ENCODE assay signal across 31 cellular contexts in the genomic region with DNA sequence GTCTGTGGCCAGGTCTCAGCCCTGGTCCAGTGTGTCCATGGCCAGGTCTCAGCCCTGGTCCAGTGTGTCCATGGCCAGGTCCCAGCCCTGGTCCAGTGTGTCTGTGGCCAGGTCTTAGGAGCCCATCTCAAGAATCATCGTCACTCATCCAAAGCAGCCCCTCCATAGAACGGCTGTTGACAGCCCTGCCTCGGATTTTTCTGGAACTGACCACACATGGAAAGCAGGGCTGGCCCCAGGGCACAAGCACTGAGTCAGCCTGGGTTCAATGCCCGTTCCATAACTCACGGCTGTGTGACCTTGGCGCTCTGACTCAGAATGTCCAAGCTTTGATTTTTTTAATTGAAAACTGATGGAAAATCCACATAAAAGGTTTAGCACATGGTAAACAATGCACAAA. TPM values are rescaled to one million over a fixed set of nuclear protein-coding genes. Genes with fewer than 3 reads are reported as not detected.
A peak's percentile ranks its signal among the peaks of the same experiment; 100 is the strongest.
DNase-seq lines count a peak whose midpoint lies in the region; ATAC-seq and TF ChIP-seq lines count a peak whose summit lies in the region.
"Had no signal": no experiment of that assay in that cellular context is flagged by ENCODE, and none has a peak within 500 bp of the region (broad histone marks: within the 10 kb centered on the region; RNA-seq: fewer than 3 reads in every experiment).

No MANE protein-coding gene starts in this region.

- no peaks in the 10 kb centered on the region for H3K27me3 ChIP-seq in endodermal cell (ENCODE audit: control insufficient read depth, insufficient read depth, low read length, poor library complexity, severe bottlenecking)
- H3K27me3 ChIP-seq in osteoblast (ENCODE audit: insufficient read depth, low read length) = peaks cover 4% of the 10 kb centered on the region
- peaks cover 0 to 16% (median 8%) of the 10 kb centered on the region in 3 donors for H3K27me3 ChIP-seq in stomach
- H3K27me3 ChIP-seq: colonic mucosa, neural progenitor cell, tibial nerve had no signal

- 94 to 96% methylated on average over 6 of the region's 6 CpGs for WGBS in endodermal cell (ENCODE audit: insufficient coverage in 1 of 2, insufficient read length in 1 of 2), 2 experiments
- 71 to 85% (median 81%) methylated on average over 6 of the region's 6 CpGs for WGBS in stomach, 5 donors

- H3K9me3 ChIP-seq in endodermal cell (ENCODE audit: control insufficient read depth, low read length) (no peaks in the 10 kb centered on the region), osteoblast (ENCODE audit: low read depth, low read length) (no peaks in the 10 kb centered on the region), stomach (peaks cover 0 to 2% (median under 1%) of the 10 kb centered on the region in 4 donors)
- H3K9me3 ChIP-seq: colonic mucosa had no signal

- no peak for TF ChIP-seq CTCF in HFF-Myc (IDR thresholded peaks at IDR 0.05; ENCODE audit: low read depth, low read length, missing control alignments)
- no peak for TF ChIP-seq CTCF in endodermal cell (conservative IDR thresholded peaks at IDR 0.05)
- TF ChIP-seq CTCF in osteoblast (IDR thresholded peaks at IDR 0.05; ENCODE audit: extremely low read depth, low read depth, low read length) = no peak
- no peak for TF ChIP-seq CTCF in stomach (IDR thresholded peaks at IDR 0.05)

- H3K36me3 Mint-ChIP-seq in endodermal cell (ENCODE audit: low read depth) = no peaks in the 10 kb centered on the region
- H3K36me3 Mint-ChIP-seq: CD8-positive, alpha-beta T cell; neural progenitor cell had no signal

- H3K4me3 ChIP-seq in HFF-Myc (replicated peaks; ENCODE audit: low read depth, low read length) = no peak overlapping the region
- no peak overlapping the region for H3K4me3 ChIP-seq in endodermal cell (ENCODE audit: low read length)
- H3K4me3 ChIP-seq in osteoblast (ENCODE audit: insufficient read depth, low read length) = no peak overlapping the region
- H3K4me3 ChIP-seq in stomach = no peak overlapping the region
- H3K4me3 ChIP-seq: colonic mucosa, esophagus muscularis mucosa, neural progenitor cell, tibial nerve had no signal

- no peak for ATAC-seq in HG02571 (IDR thresholded peaks at IDR 0.05; ENCODE audit: unreplicated experiment)
- ATAC-seq: activated CD4-positive, CD25-positive, alpha-beta regulatory T cell treated with anti-CD3 and anti-CD28 coated beads, Interleukin-2, amount 50 U/mL, for 24 hours; CD8-positive, alpha-beta T cell; HepG2; stimulated activated naive CD8-positive, alpha-beta T cell treated with anti-CD3 and anti-CD28 coated beads, Interleukin-15, amount 100 ng/mL, for 72 hours had no signal

- no peaks in the 10 kb centered on the region for H3K79me2 ChIP-seq in osteoblast (ENCODE audit: insufficient read depth, low read length)

- DNase-seq in EH (ENCODE audit: low read depth) = peak; percentile 53
- DNase-seq in HFF-Myc (ENCODE audit: extremely low read depth, low read depth) = peak; percentile 12
- DNase-seq in endodermal cell = peak; percentile 16
- peak; percentile 84 for DNase-seq in osteoblast (ENCODE audit: insufficient read length, low spot score, missing footprints)
- no peak for DNase-seq in NCI-H187 (lab: John Stamatoyannopoulos, UW)
- DNase-seq in stomach = no peak
- DNase-seq: activated CD4-positive, alpha-beta memory T cell treated with anti-CD3 and anti-CD28 coated beads, Interleukin-2, amount 10 ng/mL, durations not matched to agents 7 days and 5 days; activated gamma-delta T cell treated with Interleukin-2 at 50 U/mL for 16 hours; activated T-cell treated with anti-CD3 and anti-CD28 coated beads, Interleukin-2, amount 50 U/mL, for 24 hours; AML-193; CD8-positive, alpha-beta T cell; colonic mucosa; GF-D8; glutamatergic neuron; mammary epithelial cell; NCI-H1105 treated with DMSO at 0.1 percent for 48 hours; NCI-H2081; NCI-H345; NCI-H774; stimulated activated CD4-positive, alpha-beta T cell treated with anti-CD3 and anti-CD28 coated beads, Interleukin-15, amount 100 ng/mL, for 24 hours; stimulated activated naive CD8-positive, alpha-beta T cell treated with anti-CD3 and anti-CD28 coated beads, Interleukin-15, amount 100 ng/mL, for 72 hours; SW 1271 had no signal

- H2AFZ ChIP-seq in osteoblast (ENCODE audit: low read length) = no peak overlapping the region
- H2AFZ ChIP-seq: neural progenitor cell had no signal

- H3K4me1 ChIP-seq in endodermal cell (ENCODE audit: control insufficient read depth, insufficient read depth, low read length) (no peaks in the 10 kb centered on the region), osteoblast (ENCODE audit: insufficient read depth, low read length) (peaks cover 5% of the 10 kb centered on the region), stomach (no peaks in the 10 kb centered on the region)
- H3K4me1 ChIP-seq: colonic mucosa, esophagus muscularis mucosa, neural progenitor cell had no signal

- peaks cover 5% of the 10 kb centered on the region for H3K9me3 Mint-ChIP-seq in endodermal cell
- H3K9me3 Mint-ChIP-seq: activated CD4-positive, alpha-beta memory T cell treated with anti-CD3 and anti-CD28 coated beads, Interleukin-2, amount 10 ng/mL, durations not matched to agents 7 days and 5 days had no signal

- H3K9ac ChIP-seq in endodermal cell (ENCODE audit: extremely low read depth, low read length, poor library complexity, severe bottlenecking) = no peak overlapping the region
- H3K9ac ChIP-seq: neural progenitor cell had no signal

- no peaks in the 10 kb centered on the region for H4K20me1 ChIP-seq in osteoblast (ENCODE audit: insufficient read depth, low read length)

- TF ChIP-seq EP300 in stomach (IDR thresholded peaks at IDR 0.05) = no peak

- no peak overlapping the region for H3K27ac Mint-ChIP-seq in endodermal cell
- H3K27ac Mint-ChIP-seq: activated CD4-positive, alpha-beta memory T cell treated with anti-CD3 and anti-CD28 coated beads, Interleukin-2, amount 10 ng/mL, durations not matched to agents 7 days and 5 days; activated T-cell treated with anti-CD3 and anti-CD28 coated beads, Interleukin-2, amount 50 U/mL, for 24 hours; CD8-positive, alpha-beta T cell; neural progenitor cell; progenitor cell of endocrine pancreas; stimulated activated naive CD8-positive, alpha-beta T cell treated with anti-CD3 and anti-CD28 coated beads, Interleukin-15, amount 100 ng/mL, for 72 hours had no signal

- no peak overlapping the region for H3K4me2 ChIP-seq in osteoblast (ENCODE audit: insufficient read depth, low read length)
- H3K4me2 ChIP-seq: neural progenitor cell had no signal

- H3K36me3 ChIP-seq in endodermal cell (ENCODE audit: control insufficient read depth, insufficient read depth, low read length) (no peaks in the 10 kb centered on the region), osteoblast (ENCODE audit: insufficient read depth, low read length) (no peaks in the 10 kb centered on the region), stomach (no peaks in the 10 kb centered on the region)
- H3K36me3 ChIP-seq: colonic mucosa, esophagus muscularis mucosa, neural progenitor cell, tibial nerve had no signal

- peaks cover 1% of the 10 kb centered on the region for H3K27me3 Mint-ChIP-seq in endodermal cell (ENCODE audit: insufficient read depth)

- no peak for TF ChIP-seq POLR2A in stomach (IDR thresholded peaks at IDR 0.05)

- no peak overlapping the region for H3K4me3 Mint-ChIP-seq in endodermal cell
- H3K4me3 Mint-ChIP-seq: activated CD4-positive, alpha-beta memory T cell treated with anti-CD3 and anti-CD28 coated beads, Interleukin-2, amount 10 ng/mL, durations not matched to agents 7 days and 5 days; activated T-cell treated with anti-CD3 and anti-CD28 coated beads, Interleukin-2, amount 50 U/mL, for 24 hours; CD8-positive, alpha-beta T cell; neural progenitor cell; stimulated activated naive CD8-positive, alpha-beta T cell treated with anti-CD3 and anti-CD28 coated beads, Interleukin-15, amount 100 ng/mL, for 72 hours had no signal

- H3K27ac ChIP-seq in endodermal cell (ENCODE audit: low read depth, low read length) = no peak overlapping the region
- no peak overlapping the region for H3K27ac ChIP-seq in osteoblast (ENCODE audit: low read depth, low read length)
- no peak overlapping the region for H3K27ac ChIP-seq in stomach
- H3K27ac ChIP-seq: colonic mucosa, esophagus muscularis mucosa, HL-60, neural progenitor cell had no signal

- peaks cover 13% of the 10 kb centered on the region for H3K4me1 Mint-ChIP-seq in endodermal cell
- H3K4me1 Mint-ChIP-seq: activated CD4-positive, alpha-beta memory T cell treated with anti-CD3 and anti-CD28 coated beads, Interleukin-2, amount 10 ng/mL, durations not matched to agents 7 days and 5 days had no signal

- intact Hi-C loops in stomach (cut with DNase I; ENCODE audit: low total_unique reads) = no loop called here

RNA-seq across cellular contexts. Expression of gene SNTG2, which starts 59.9 kb away (rescaled TPM):
- total RNA-seq in endodermal cell (10 to 100 TPM in 1 of 2 donors, 1 to 10 TPM in 1; 4.1 to 11.9 TPM), osteoblast (1.4 and 2.1 TPM in 2 replicates), stomach (10 to 100 TPM in 1 of 5 donors, 1 to 10 TPM in 3, not detected in 1; 5.3 to 19.6 (median 6.0) TPM)
- 1.9 TPM for polyA plus RNA-seq in endodermal cell (2013, experiment 1 of 2)
- polyA plus RNA-seq in endodermal cell (2013, experiment 2 of 2) = 1.2 TPM
- polyA plus RNA-seq in stomach = 1 to 10 TPM in 1 of 3 donors, under 1 TPM in 2; 0.68 to 1.1 (median 0.90) TPM
- total RNA-seq: H4, HepG2, mammary epithelial cell had no signal
- polyA plus RNA-seq: HepG2, mammary epithelial cell had no signal

Comparison
In these comparisons a context has a peak if more than half of its experiments do, and no peak if none do; other contexts are left out.
1. DNase-seq: peak in EH (single experiment), HFF-Myc (single experiment), endodermal cell (single experiment) and osteoblast (single experiment); none in NCI-H187 (0 of 2) and stomach (single experiment).